ENCODE assay signal across 2 cellular contexts in the genomic region with DNA sequence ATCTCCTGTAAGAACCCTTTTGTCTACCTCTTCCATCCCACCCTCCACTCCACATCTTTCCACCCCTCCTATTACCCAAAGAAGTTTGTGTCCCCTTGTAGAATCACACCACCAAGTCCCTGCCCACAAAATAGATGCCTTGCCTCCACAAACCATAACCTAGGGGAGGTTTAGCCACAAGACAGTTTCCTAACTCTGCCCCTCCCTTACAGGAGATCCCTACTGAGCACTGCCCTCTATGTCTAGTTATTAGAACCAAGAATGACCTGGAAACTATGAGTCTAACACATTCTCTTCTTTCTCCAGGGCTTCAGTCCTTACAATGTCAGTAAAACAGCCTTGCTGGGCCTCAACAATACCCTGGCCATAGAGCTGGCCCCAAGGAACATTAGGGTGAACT. TPM values are rescaled to one million over a fixed set of nuclear protein-coding genes. Genes with fewer than 3 reads are reported as not detected.
"Had no signal": no experiment of that assay in that cellular context is flagged by ENCODE, and none has a peak within 500 bp of the region (broad histone marks: within the 10 kb centered on the region; RNA-seq: fewer than 3 reads in every experiment).

No MANE protein-coding gene starts in this region.

RNA-seq across cellular contexts. Expression of a gene that starts 50.7 kb away (rescaled TPM):
- total RNA-seq: ascending aorta, epithelial cell of proximal tubule had no signal
